1 cellular context compared by ENCODE assay signal in the genomic region with DNA sequence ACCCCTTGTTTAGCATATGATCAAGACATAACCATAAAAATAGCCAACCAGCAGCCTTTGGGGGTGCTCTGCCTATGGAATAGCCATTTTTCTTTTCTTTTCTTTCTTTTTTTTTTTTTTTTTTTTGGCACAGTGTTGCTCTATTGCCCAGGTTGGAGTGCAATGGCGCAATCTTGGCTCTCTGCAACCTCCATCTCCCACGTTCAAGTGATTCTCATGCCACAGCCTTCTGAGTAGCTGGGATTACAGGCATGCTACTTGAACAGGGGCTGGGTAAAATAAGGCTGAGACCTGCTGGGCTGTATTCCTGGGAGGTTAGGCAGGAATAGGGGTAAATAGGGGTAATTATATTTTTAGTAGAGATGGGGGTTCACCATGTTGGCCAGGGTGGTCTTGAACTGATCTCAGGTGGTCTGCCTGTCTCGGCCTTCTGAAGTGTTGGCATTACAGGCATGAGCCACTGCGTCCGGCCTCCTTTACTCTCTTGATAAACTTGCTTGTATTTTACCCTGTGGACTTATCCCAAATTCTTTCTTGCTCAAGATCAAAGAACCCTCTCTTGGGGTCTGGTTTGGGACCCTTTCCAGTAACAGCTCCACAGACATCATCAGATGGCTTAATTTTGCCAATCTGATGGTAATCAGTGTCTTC.
TF ChIP-seq lines count a peak whose summit lies in the region.

No MANE protein-coding gene starts in this region.

TF ChIP-seq in IMR-90, 13 proteins besides CTCF, POLR2A, EP300 and RAD21:
- TF ChIP-seq RCOR1 (IDR thresholded peaks at IDR 0.05; ENCODE audit: insufficient replicate concordance, low read length), result no peak
- TF ChIP-seq CEBPB (IDR thresholded peaks at IDR 0.05; ENCODE audit: low read depth, low read length), result 0 out of 2 replicates have a peak, but pooled peaks have one; percentile 13
TF ChIP-seq in IMR-90: peak in this region for 1.
